ENCODE assay signal across 20 cellular contexts in genomic region chr12:12624479-12625120, GRCh38. TPM values are rescaled to one million over a fixed set of nuclear protein-coding genes. Genes with fewer than 3 reads are reported as not detected.
DNase-seq lines count a peak whose midpoint lies in the region; ATAC-seq, FAIRE-seq and TF ChIP-seq lines count a peak whose summit lies in the region.
"Had no signal": no experiment of that assay in that cellular context is flagged by ENCODE, and none has a peak within 500 bp of the region (broad histone marks: within the 10 kb centered on the region; RNA-seq: fewer than 3 reads in every experiment).

No MANE protein-coding gene starts in this region.

- RAD21 ChIA-PET in GM12878 (lab: Charles Lee; ENCODE audit: unreplicated experiment), result no interaction called here

- peaks cover 47 to 98% (median 93%) of the 10 kb centered on the region in 7 donors for H3K4me1 Mint-ChIP-seq in naive thymus-derived CD4-positive, alpha-beta T cell

- H3K4me3 Mint-ChIP-seq in naive thymus-derived CD4-positive, alpha-beta T cell, result peak overlapping the region in 3 of 10 donors; percentile 21 to 76 (median 39)

- H3K27ac Mint-ChIP-seq in naive thymus-derived CD4-positive, alpha-beta T cell, result peak overlapping the region in 6 of 9 donors; percentile 44 to 92 (median 76)

- peak overlapping the region; percentile 34; the same call in 1 of the 2 replicates for H3K9ac ChIP-seq in HepG2 (ENCODE audit: insufficient read depth, low read depth, low read length)
- no peak overlapping the region for H3K9ac ChIP-seq in GM12878 (ENCODE audit: control insufficient read depth, insufficient read depth, low read length)

- H4K20me1 ChIP-seq in HepG2 (ENCODE audit: insufficient read depth, low read length) (no peaks in the 10 kb centered on the region), GM12878 (ENCODE audit: control insufficient read depth, insufficient read depth) (no peaks in the 10 kb centered on the region)

- CTCF ChIA-PET in HepG2 (lab: Yijun Ruan, JAX; ENCODE audit: low intra/inter-chr PET ratio, low total read pairs) (no interaction called here), GM12878 (lab: Yijun Ruan, JAX) (interaction anchor here (2.0 to 2.9 kb wide), 3 partner anchors 9 to 112 kb away, joined by 6 to 17 read pairs (median 12); no protein-coding TSS in a partner anchor)
- CTCF ChIA-PET in naive thymus-derived CD4-positive, alpha-beta T cell (lab: Charles Lee), result interaction anchor here (1.0 kb wide), 1 partner anchor 18 kb away, joined by 3 read pairs; no protein-coding TSS in a partner anchor

- H3K36me3 ChIP-seq in HepG2 (replicated peaks in 1 of 2; ENCODE audit: control insufficient read depth in 1 of 2, insufficient read depth in 2 of 2, low read length in 2 of 2), result peaks cover 0 to 3% of the 10 kb centered on the region in 2 experiments; a peak in 1 of 5 replicates
- H3K36me3 ChIP-seq in right lobe of liver, result no peaks in the 10 kb centered on the region
- peaks cover 0 to 1% of the 10 kb centered on the region in 2 experiments; a peak in 1 of 4 replicates for H3K36me3 ChIP-seq in GM12878 (ENCODE audit: control insufficient read depth in 2 of 2, insufficient read depth in 2 of 2, low read length in 1 of 2)
- no peaks in the 10 kb centered on the region for H3K36me3 ChIP-seq in naive thymus-derived CD4-positive, alpha-beta T cell (ENCODE audit: control insufficient read depth in 2 of 3, insufficient read depth in 3 of 3, low read length in 3 of 3)
- H3K36me3 ChIP-seq: BE2C had no signal

- TF ChIP-seq RAD21 in HepG2 (CRISPR knock-in tag; IDR thresholded peaks at IDR 0.05) (no peak), GM12878 (IDR thresholded peaks at IDR 0.05; ENCODE audit: insufficient read depth, low read depth, low read length) (no peak)

- POLR2A ChIA-PET in HepG2 (lab: Yijun Ruan, JAX), result interaction anchor here (2.3 kb wide), 1 partner anchor 13 kb away, joined by 13 read pairs; the partner anchor contains the start of gene CREBL2
- POLR2A ChIA-PET in GM12878 (lab: Charles Lee), result interaction anchor here (0.9 to 1.5 kb wide), 2 partner anchors 9 to 10 kb away, joined by 4 to 7 read pairs; no protein-coding TSS in a partner anchor
- POLR2A ChIA-PET in naive thymus-derived CD4-positive, alpha-beta T cell (lab: Charles Lee), result interaction anchor here (0.5 to 4.0 kb wide), 9 partner anchors 8 to 98 kb away, joined by 3 to 40 read pairs (median 6); partner anchors contain the start of gene CREBL2

- peaks cover 18% of the 10 kb centered on the region for H3K79me2 ChIP-seq in HepG2 (ENCODE audit: insufficient read depth, low read length)
- no peaks in the 10 kb centered on the region; the same call in 1 of the 2 replicates for H3K79me2 ChIP-seq in GM12878 (ENCODE audit: control insufficient read depth, insufficient read depth, low read length)

- intact Hi-C loops in HepG2 (cut with micrococcal nuclease; ENCODE audit: unreplicated experiment) (loop anchor here (1.0 kb wide), 1 partner anchor 12 kb away; no protein-coding TSS in a partner anchor), right lobe of liver (cut with DNase I) (no loop called here), GM12878 (cut with micrococcal nuclease; ENCODE audit: unreplicated experiment) (no loop called here)
- intact Hi-C loops in naive thymus-derived CD4-positive, alpha-beta T cell (cut with micrococcal nuclease), result loop anchor here (5.0 kb wide), 2 partner anchors 33 to 42 kb away; no protein-coding TSS in a partner anchor

- BruUV-seq in HepG2 (replicated peaks; lab: Mats Ljungman, UMichigan) (no TSS peak), GM12878 (replicated peaks; lab: Mats Ljungman, UMichigan) (no TSS peak)

- peak overlapping the region in 1 of 3 experiments; percentile 51; a peak in 2 of 6 replicates for H3K4me3 ChIP-seq in HepG2 (replicated peaks in 1 of 3; ENCODE audit: insufficient read depth in 1 of 3, low read depth in 2 of 3, low read length in 3 of 3)
- H3K4me3 ChIP-seq in right lobe of liver, result no peak overlapping the region
- no peak overlapping the region for H3K4me3 ChIP-seq in GM12878
- H3K4me3 ChIP-seq in naive thymus-derived CD4-positive, alpha-beta T cell (ENCODE audit: low read length), result no peak overlapping the region
- H3K4me3 ChIP-seq: PC-9 had no signal

- no peaks in the 10 kb centered on the region for H3K27me3 Mint-ChIP-seq in naive thymus-derived CD4-positive, alpha-beta T cell
- H3K27me3 Mint-ChIP-seq: CD8-positive, alpha-beta memory T cell had no signal

- 38% methylated on average over 9 of the region's 9 CpGs for WGBS in HepG2 (ENCODE audit: low lambda C conversion rate)
- WGBS in right lobe of liver (ENCODE audit: insufficient coverage, low coverage, low lambda C conversion rate, missing lambda C conversion rate), result 79% methylated on average over 8 of the region's 9 CpGs
- WGBS in GM12878 (ENCODE audit: insufficient coverage, insufficient replicate concordance, low lambda C conversion rate, missing lambda C conversion rate), result 82% methylated on average over 9 of the region's 9 CpGs

- H2AFZ ChIP-seq in HepG2 (ENCODE audit: low read length), result no peak overlapping the region
- no peak overlapping the region for H2AFZ ChIP-seq in GM12878 (ENCODE audit: control insufficient read depth, low read depth, low read length)
- H2AFZ ChIP-seq: PC-9 had no signal

- SMC1A ChIA-PET in GM12878 (lab: Charles Lee; ENCODE audit: uncharacterized antibody, unreplicated experiment), result interaction anchor here (0.6 to 2.6 kb wide), 8 partner anchors 8 to 120 kb away, joined by 3 to 9 read pairs (median 4); no protein-coding TSS in a partner anchor

- peaks cover 0 to 38% (median 29%) of the 10 kb centered on the region in 5 donors for H3K36me3 Mint-ChIP-seq in naive thymus-derived CD4-positive, alpha-beta T cell

- H3K27ac ChIP-seq in HepG2 (ENCODE audit: extremely low read length, insufficient read depth, low read length) (peak overlapping the region; percentile 65), right lobe of liver (no peak overlapping the region), GM12878 (ENCODE audit: control insufficient read depth, insufficient read depth) (no peak overlapping the region)
- no peak overlapping the region for H3K27ac ChIP-seq in naive thymus-derived CD4-positive, alpha-beta T cell (ENCODE audit: low read depth, low read length)
- H3K27ac ChIP-seq: PC-9 had no signal

- TF ChIP-seq EP300 in HepG2 (IDR thresholded peaks at IDR 0.05; ENCODE audit: low read depth in 2 of 2, low read length in 2 of 2) (no peak), HepG2 (CRISPR knock-in tag; IDR thresholded peaks at IDR 0.05; ENCODE audit: borderline replicate concordance) (no peak), GM12878 (IDR thresholded peaks at IDR 0.05; ENCODE audit: borderline replicate concordance in 1 of 2, control insufficient read depth in 1 of 2, low read depth in 2 of 2, low read length in 2 of 2) (no peak)

- peaks cover 0 to 6% (median 0%) of the 10 kb centered on the region in 11 donors for H3K9me3 Mint-ChIP-seq in naive thymus-derived CD4-positive, alpha-beta T cell

- peak; percentile 75 for FAIRE-seq in HepG2 (lab: Jason Lieb, UNC)
- no peak for FAIRE-seq in GM12878 (lab: Jason Lieb, UNC)
- FAIRE-seq in urothelium cell line (lab: Jason Lieb, UNC), result peak; percentile 86
- FAIRE-seq: A204.1, D721Med had no signal

- H3K4me2 ChIP-seq in HepG2 (ENCODE audit: low read depth, low read length), result peak overlapping the region; percentile 70
- no peak overlapping the region for H3K4me2 ChIP-seq in GM12878 (ENCODE audit: control insufficient read depth, insufficient read depth)
- H3K4me2 ChIP-seq: PC-9 had no signal

- H3K27me3 ChIP-seq in HepG2 (ENCODE audit: control insufficient read depth in 1 of 2, insufficient read depth in 2 of 2, low read length in 2 of 2), result no peaks in the 10 kb centered on the region
- H3K27me3 ChIP-seq in right lobe of liver, result no peaks in the 10 kb centered on the region
- H3K27me3 ChIP-seq in GM12878 (replicated peaks in 1 of 2; ENCODE audit: control insufficient read depth in 2 of 2, insufficient read depth in 2 of 2, low read length in 1 of 2), result no peaks in the 10 kb centered on the region
- H3K27me3 ChIP-seq in naive thymus-derived CD4-positive, alpha-beta T cell (ENCODE audit: control insufficient read depth in 2 of 2, insufficient read depth in 2 of 2, low read length in 2 of 2), result no peaks in the 10 kb centered on the region
- H3K27me3 ChIP-seq: BE2C had no signal

- in situ Hi-C loops in HepG2 (cut with HindIII; ENCODE audit: extremely low pct_ligation_motif_present, low pct_unique_long_range_greater_than_20kb), result no loop called here
- in situ Hi-C loops in GM12878 (cut with MboI), result no loop called here

- H3K4me1 ChIP-seq in HepG2 (ENCODE audit: insufficient read depth, low read length), result peaks cover 38% of the 10 kb centered on the region
- peaks cover 0 to 17% (median 0%) of the 10 kb centered on the region in 4 donors for H3K4me1 ChIP-seq in right lobe of liver
- H3K4me1 ChIP-seq in GM12878 (ENCODE audit: control insufficient read depth, insufficient read depth, low read length), result no peaks in the 10 kb centered on the region
- peaks cover 32 to 47% of the 10 kb centered on the region in 2 donors for H3K4me1 ChIP-seq in naive thymus-derived CD4-positive, alpha-beta T cell (ENCODE audit: control insufficient read depth in 2 of 2, insufficient read depth in 2 of 2, low read length in 2 of 2)
- H3K4me1 ChIP-seq: BE2C had no signal

- TF ChIP-seq POLR2A in HepG2 (IDR thresholded peaks at IDR 0.05; ENCODE audit: insufficient read depth in 1 of 2, low read depth in 2 of 2, low read length in 2 of 2) (0 out of 4 replicates have a peak, but pooled peaks of 1 of the 2 experiments have one; percentile 19), right lobe of liver (IDR thresholded peaks at IDR 0.05) (no peak), GM12878 (IDR thresholded peaks at IDR 0.05; ENCODE audit: low read depth, low read length) (no peak)

- ATAC-seq in HepG2, result peak; percentile 98
- ATAC-seq in right lobe of liver, result no peak
- ATAC-seq in GM12878, result peak; percentile 55
- ATAC-seq in naive thymus-derived CD4-positive, alpha-beta T cell, result no peak
- no peak for ATAC-seq in GM21526 (IDR thresholded peaks at IDR 0.05; ENCODE audit: low FRiP score, unreplicated experiment)
- no peak for ATAC-seq in HG03520 (IDR thresholded peaks at IDR 0.05; ENCODE audit: unreplicated experiment)

- TF ChIP-seq CTCF in HepG2 (CRISPR knock-in tag; IDR thresholded peaks at IDR 0.05) (0 out of 2 replicates have a peak, but pooled peaks have one; percentile 10), right lobe of liver (IDR thresholded peaks at IDR 0.05) (no peak), GM12878 (IDR thresholded peaks at IDR 0.05 in 2 of 3, conservative IDR thresholded peaks at IDR 0.05 in 1 of 3; ENCODE audit: control insufficient read depth in 2 of 3, extremely low read depth in 1 of 3, insufficient read depth in 1 of 3, low read depth in 3 of 3, low read length in 3 of 3) (no peak)

- H3K9me3 ChIP-seq in HepG2 (ENCODE audit: low read length) (peaks cover 6% of the 10 kb centered on the region; the same call in 1 of the 2 replicates), right lobe of liver (no peaks in the 10 kb centered on the region), GM12878 (replicated peaks; ENCODE audit: control insufficient read depth, insufficient read depth, low read length) (peaks cover 4% of the 10 kb centered on the region; the same call in 2 of the 3 replicates)
- H3K9me3 ChIP-seq in naive thymus-derived CD4-positive, alpha-beta T cell (ENCODE audit: control insufficient read depth in 2 of 3, low read length in 3 of 3), result no peaks in the 10 kb centered on the region
- H3K9me3 ChIP-seq: BE2C had no signal

- peak; percentile 63 for DNase-seq in HepG2 (ENCODE audit: low spot score)
- no peak for DNase-seq in right lobe of liver
- no peak for DNase-seq in GM12878 (ENCODE audit: low read depth, low spot score)
- DNase-seq in naive thymus-derived CD4-positive, alpha-beta T cell, result no peak
- DNase-seq in urothelium cell line (ENCODE audit: low spot score), result no peak
- DNase-seq in NCI-H2029 (lab: John Stamatoyannopoulos, UW), result no peak
- DNase-seq: BE2C; CD8-positive, alpha-beta memory T cell; H7; Kasumi-1; MM.1S; NCI-H1092; NCI-H1436 treated with DMSO at 0.1 percent for 48 hours; NCI-H2081 treated with DMSO at 0.1 percent for 48 hours; NCI-H524; PC-9 had no signal

RNA-seq across cellular contexts. Expression of gene CREBL2, which starts 12.9 kb away (rescaled TPM):
- 6.9 and 10.1 TPM in 2 replicates for total RNA-seq in HepG2 (2016; rRNA removed; fragmentation: Illumina TruSeq; extraction: Trizol)
- 2.9 and 3.5 TPM in 2 replicates for total RNA-seq in HepG2 (2016; cell fraction: cytosol; rRNA removed; fragmentation: Illumina TruSeq; extraction: Trizol; ENCODE audit: low read depth)
- total RNA-seq in HepG2 (2016; cell fraction: insoluble cytoplasmic fraction; rRNA removed; fragmentation: Illumina TruSeq; extraction: Trizol), result 7.6 and 9.8 TPM in 2 replicates
- total RNA-seq in HepG2 (2016; cell fraction: membrane; rRNA removed; fragmentation: Illumina TruSeq; extraction: Trizol), result 9.4 and 10.1 TPM in 2 replicates
- total RNA-seq in HepG2 (2016; cell fraction: nucleus; rRNA removed; fragmentation: Illumina TruSeq; extraction: Trizol), result 4.8 and 5.8 TPM in 2 replicates
- polyA plus RNA-seq in HepG2 (2011; rRNA removed), result 8.4 TPM in 2 replicates
- polyA plus RNA-seq in HepG2 (2011; cell fraction: cytosol; rRNA removed), result 6.0 and 8.1 TPM in 2 replicates
- 2.7 and 3.6 TPM in 2 replicates for polyA plus RNA-seq in HepG2 (2011; cell fraction: nucleus; rRNA removed)
- 7.8 and 8.1 TPM in 2 replicates for polyA plus RNA-seq in HepG2 (2012)
- 3.6 and 3.7 TPM in 2 replicates for polyA plus RNA-seq in HepG2 (2016; cell fraction: cytosol; fragmentation: Illumina TruSeq; extraction: Trizol; ENCODE audit: low read depth)
- 9.2 and 9.4 TPM in 2 replicates for polyA plus RNA-seq in HepG2 (2016; cell fraction: insoluble cytoplasmic fraction; fragmentation: Illumina TruSeq; extraction: Trizol; ENCODE audit: low read depth)
- 6.7 and 7.3 TPM in 2 replicates for polyA plus RNA-seq in HepG2 (2016; cell fraction: membrane; fragmentation: Illumina TruSeq; extraction: Trizol; ENCODE audit: low read depth)
- polyA plus RNA-seq in HepG2 (2016; cell fraction: nucleus; fragmentation: Illumina TruSeq; extraction: Trizol; ENCODE audit: insufficient read depth, low read depth), result 5.8 and 6.1 TPM in 2 replicates
- 5.8 and 9.0 TPM in 2 replicates for polyA minus RNA-seq in HepG2 (2011; rRNA and poly(A)+ RNA removed; ENCODE audit: low replicate concordance)
- 5.5 and 6.2 TPM in 2 replicates for polyA minus RNA-seq in HepG2 (2011; cell fraction: cytosol; rRNA and poly(A)+ RNA removed)
- 13.5 and 13.8 TPM in 2 replicates for polyA minus RNA-seq in HepG2 (2011; cell fraction: nucleus; rRNA and poly(A)+ RNA removed)
- 10 to 100 TPM; 24.3 to 28.5 (median 26.8) TPM for total RNA-seq in right lobe of liver
- total RNA-seq in GM12878 (2013; cell fraction: nucleolus; rRNA removed), result 17.2 and 18.1 TPM in 2 replicates
- total RNA-seq in GM12878 (2014; rRNA removed), result 17.7 and 23.0 TPM in 2 replicates
- total RNA-seq in GM12878 (2014; rRNA removed; fragmentation: Illumina TruSeq; extraction: Trizol), result 13.9 and 14.2 TPM in 2 replicates
- total RNA-seq in GM12878 (2021), result 11.4 and 11.9 TPM in 2 replicates
- polyA plus RNA-seq in GM12878 (2011; ENCODE audit: low read depth), result 5.5 TPM
- polyA plus RNA-seq in GM12878 (2011; rRNA removed), result 19.1 and 28.4 TPM in 2 replicates
- 10.0 and 11.6 TPM in 2 replicates for polyA plus RNA-seq in GM12878 (2011; cell fraction: cytosol; rRNA removed)
- 5.3 and 6.3 TPM in 2 replicates for polyA plus RNA-seq in GM12878 (2011; cell fraction: nucleus; rRNA removed)
- 7.0 and 11.6 TPM in 2 replicates for polyA plus RNA-seq in GM12878 (2012)
- 13.1 and 15.5 TPM in 2 replicates for polyA plus RNA-seq in GM12878 (2014; fragmentation: Illumina TruSeq; extraction: Trizol)
- polyA plus RNA-seq in GM12878 (2014; fragmentation: Nextera tagmentation; extraction: Ambion mirVana), result 1 to 10 TPM; 4.6 to 5.2 TPM
- polyA plus RNA-seq in GM12878 (2014; rRNA removed), result 10.1 and 10.7 TPM in 2 replicates
- 10 to 100 TPM; 14.9 to 15.6 TPM for polyA plus RNA-seq in GM12878 (2016; fragmentation: Nextera tagmentation; extraction: Ambion mirVana)
- polyA minus RNA-seq in GM12878 (2011; rRNA and poly(A)+ RNA removed), result 14.8 and 17.3 TPM in 2 replicates
- polyA minus RNA-seq in GM12878 (2011; cell fraction: cytosol; rRNA and poly(A)+ RNA removed), result 4.9 and 6.1 TPM in 2 replicates
- polyA minus RNA-seq in GM12878 (2011; cell fraction: nucleus; rRNA and poly(A)+ RNA removed), result 6.2 and 9.1 TPM in 2 replicates
- 10 to 100 TPM; 17.3 to 39.5 (median 24.9) TPM for total RNA-seq in naive thymus-derived CD4-positive, alpha-beta T cell
- polyA plus RNA-seq in naive thymus-derived CD4-positive, alpha-beta T cell, result 10 to 100 TPM; 40.2 to 46.5 TPM

Comparison
In these comparisons a context has a peak if more than half of its experiments do, and no peak if none do; other contexts are left out.
1. ATAC-seq: peak in HepG2 (single experiment) and GM12878 (single experiment); none in right lobe of liver (0 of 4), naive thymus-derived CD4-positive, alpha-beta T cell (single experiment), GM21526 (single experiment) and HG03520 (single experiment).
2. intact Hi-C loops: an anchor here in HepG2 (1.0 kb wide) and naive thymus-derived CD4-positive, alpha-beta T cell (5.0 kb wide); none called in right lobe of liver and GM12878.
3. Of the 75 proteins assayed by ChIP-seq in both HepG2 and GM12878: peak only in HepG2: ASH2L, CTCF, NR2C2, YY1 and ZNF687; only in GM12878: none; in both: none; in neither: 68; mixed calls (peak in some experiments, not most) for 2.